In genomic region chr1:7097938-7098592, GRCh38 we compare ENCODE assay signal across 21 cellular contexts.
DNase-seq lines count a peak whose midpoint lies in the region; ATAC-seq and TF ChIP-seq lines count a peak whose summit lies in the region.
"Had no signal": no experiment of that assay in that cellular context is flagged by ENCODE, and none has a peak within 500 bp of the region (broad histone marks: within the 10 kb centered on the region; RNA-seq: fewer than 3 reads in every experiment).

No MANE protein-coding gene starts in this region.

- TF ChIP-seq POLR2A in spleen (IDR thresholded peaks at IDR 0.05): no peak
- TF ChIP-seq POLR2A in testis (IDR thresholded peaks at IDR 0.05): no peak

- H3K27me3 Mint-ChIP-seq in glutamatergic neuron (ENCODE audit: unreplicated experiment): peaks cover 10% of the 10 kb centered on the region
- peaks cover 48% of the 10 kb centered on the region for H3K27me3 Mint-ChIP-seq in neural crest cell (ENCODE audit: low read depth)

- WGBS in spleen, 5 donors: 66 to 75% (median 70%) methylated on average over 21 of the region's 21 CpGs
- 82 to 87% methylated on average over 21 of the region's 21 CpGs for WGBS in testis, 2 donors

- intact Hi-C loops in spleen (cut with DNase I; ENCODE audit: low total_unique reads) (no loop called here), testis (cut with DNase I; ENCODE audit: low total_unique reads) (no loop called here)

- H4K20me1 ChIP-seq in BLaER1: no peaks in the 10 kb centered on the region

- H3K27ac Mint-ChIP-seq in glutamatergic neuron (ENCODE audit: unreplicated experiment) (peak overlapping the region; percentile 46), neural crest cell (ENCODE audit: unreplicated experiment) (peak overlapping the region; percentile 47)
- H3K27ac Mint-ChIP-seq: CD4-positive, CD25-positive, alpha-beta regulatory T cell had no signal

- H3K36me3 ChIP-seq in BLaER1: no peaks in the 10 kb centered on the region
- no peaks in the 10 kb centered on the region for H3K36me3 ChIP-seq in spleen
- no peaks in the 10 kb centered on the region for H3K36me3 ChIP-seq in testis (ENCODE audit: low read depth, missing control alignments)
- H3K36me3 ChIP-seq: MG63, SJSA1 had no signal

- H3K4me3 ChIP-seq in BLaER1: no peak overlapping the region
- no peak overlapping the region for H3K4me3 ChIP-seq in spleen
- H3K4me3 ChIP-seq in testis: no peak overlapping the region
- H3K4me3 ChIP-seq: MG63, SJSA1 had no signal

- no peak overlapping the region for H3K27ac ChIP-seq in BLaER1
- no peak overlapping the region for H3K27ac ChIP-seq in spleen
- no peak overlapping the region for H3K27ac ChIP-seq in testis
- H3K27ac ChIP-seq: SJSA1 had no signal

- H3K9me3 Mint-ChIP-seq in glutamatergic neuron (ENCODE audit: unreplicated experiment) (peaks cover 4% of the 10 kb centered on the region), neural crest cell (no peaks in the 10 kb centered on the region)

- peak overlapping the region; percentile 27 for H3K4me2 ChIP-seq in BLaER1

- H3K4me3 Mint-ChIP-seq in glutamatergic neuron (ENCODE audit: unreplicated experiment): no peak overlapping the region
- H3K4me3 Mint-ChIP-seq in neural crest cell: no peak overlapping the region
- H3K4me3 Mint-ChIP-seq: CD4-positive, CD25-positive, alpha-beta regulatory T cell had no signal

- no peak for DNase-seq in glutamatergic neuron
- DNase-seq in neural crest cell (ENCODE audit: low read depth, low spot score): no peak
- DNase-seq in spleen: peak; percentile 80
- no peak for DNase-seq in testis
- no peak for DNase-seq in NCI-H345 (lab: John Stamatoyannopoulos, UW)
- DNase-seq: 8988T; CD4-positive, CD25-positive, alpha-beta regulatory T cell; DMS153; DND-41; KBM-7; MG63; NCI-H1417; NCI-H1694; NCI-H2029 treated with DMSO at 0.1 percent for 48 hours; NCI-H510A; NCI-H69; Right ventricle myocardium superior; RPMI8226 had no signal

- no peaks in the 10 kb centered on the region for H3K27me3 ChIP-seq in BLaER1
- peaks cover 0 to 7% (median 0%) of the 10 kb centered on the region in 7 donors for H3K27me3 ChIP-seq in spleen (replicated peaks in 1 of 7)
- H3K27me3 ChIP-seq in testis: no peaks in the 10 kb centered on the region
- H3K27me3 ChIP-seq: MG63, SJSA1 had no signal

- H3K9me3 ChIP-seq in BLaER1: no peaks in the 10 kb centered on the region
- H3K9me3 ChIP-seq in spleen: no peaks in the 10 kb centered on the region
- H3K9me3 ChIP-seq in testis: no peaks in the 10 kb centered on the region
- H3K9me3 ChIP-seq: MG63, SJSA1 had no signal

- H3K4me1 Mint-ChIP-seq in glutamatergic neuron (ENCODE audit: low read depth, unreplicated experiment): peaks cover 12% of the 10 kb centered on the region
- H3K4me1 Mint-ChIP-seq in neural crest cell: no peaks in the 10 kb centered on the region
- H3K4me1 Mint-ChIP-seq: CD4-positive, CD25-positive, alpha-beta regulatory T cell had no signal

- H3K9ac ChIP-seq in BLaER1: no peak overlapping the region

- no peak for TF ChIP-seq CTCF in glutamatergic neuron (IDR thresholded peaks at IDR 0.05; ENCODE audit: partially characterized antibody, unreplicated experiment)
- TF ChIP-seq CTCF in neural crest cell (conservative IDR thresholded peaks at IDR 0.05): no peak
- TF ChIP-seq CTCF in spleen (IDR thresholded peaks at IDR 0.05 in 8 of 11, conservative IDR thresholded peaks at IDR 0.05 in 3 of 11): no peak
- no peak for TF ChIP-seq CTCF in testis (IDR thresholded peaks at IDR 0.05)

- no peaks in the 10 kb centered on the region for H3K36me3 Mint-ChIP-seq in glutamatergic neuron (ENCODE audit: unreplicated experiment)
- no peaks in the 10 kb centered on the region for H3K36me3 Mint-ChIP-seq in neural crest cell (ENCODE audit: low read depth)
- H3K36me3 Mint-ChIP-seq: CD4-positive, CD25-positive, alpha-beta regulatory T cell had no signal

- no peak for ATAC-seq in HG03342 (IDR thresholded peaks at IDR 0.05; ENCODE audit: unreplicated experiment)

- H3K4me1 ChIP-seq in BLaER1 (peaks cover 77% of the 10 kb centered on the region), spleen (no peaks in the 10 kb centered on the region), testis (no peaks in the 10 kb centered on the region)
- H3K4me1 ChIP-seq: SJSA1 had no signal
